Comparison of ENCODE assay signal across 9 cellular contexts in genomic region chr18:23586249-23587196, GRCh38. TPM values are rescaled to one million over a fixed set of nuclear protein-coding genes. Genes with fewer than 3 reads are reported as not detected.
DNase-seq lines count a peak whose midpoint lies in the region; ATAC-seq, FAIRE-seq and TF ChIP-seq lines count a peak whose summit lies in the region.
"Had no signal": no experiment of that assay in that cellular context is flagged by ENCODE, and none has a peak within 500 bp of the region (broad histone marks: within the 10 kb centered on the region; RNA-seq: fewer than 3 reads in every experiment).

NPC1 (minus strand) TSS chr18:23586506; CDS start chr18:23586343, 163 bp downstream.

- TF ChIP-seq CTCF in WI38 (IDR thresholded peaks at IDR 0.05; ENCODE audit: low read depth, low read length) (peak; percentile 82), bronchial epithelial cell (IDR thresholded peaks at IDR 0.05; ENCODE audit: insufficient read depth, low read length, severe bottlenecking) (peak; percentile 87), spleen (IDR thresholded peaks at IDR 0.05 in 8 of 11, conservative IDR thresholded peaks at IDR 0.05 in 3 of 11) (peak; percentile 82 to 99 (median 98))

- no peaks in the 10 kb centered on the region for H3K9me3 ChIP-seq in spleen

- peaks cover 13 to 55% (median 35%) of the 10 kb centered on the region in 6 donors for H3K4me1 ChIP-seq in spleen

- no peaks in the 10 kb centered on the region for H3K9me3 Mint-ChIP-seq in immature natural killer cell

- intact Hi-C loops in spleen (cut with DNase I; ENCODE audit: low total_unique reads) = loop anchor here (5.0 kb wide), 2 partner anchors 69 to 84 kb away; partner anchors contain the start of gene RMC1

- H3K4me1 Mint-ChIP-seq in immature natural killer cell = peaks cover 46 to 49% of the 10 kb centered on the region in 2 donors

- peaks cover 4 to 6% (median 4%) of the 10 kb centered on the region in 3 donors for H3K36me3 Mint-ChIP-seq in immature natural killer cell

- WGBS in spleen, 5 donors = 0 to 1% (median 1%) methylated on average over 40 to 95 of the region's 95 CpGs

- no peaks in the 10 kb centered on the region for H3K27me3 ChIP-seq in bronchial epithelial cell (ENCODE audit: control insufficient read depth, insufficient read depth, low read length)
- peaks cover 0 to 5% (median 0%) of the 10 kb centered on the region in 7 donors for H3K27me3 ChIP-seq in spleen (replicated peaks in 1 of 7)

- peak within 1 kb of the TSS; percentile 97 to 100 (median 99) for H3K27ac ChIP-seq in spleen

- TF ChIP-seq POLR2A in spleen (IDR thresholded peaks at IDR 0.05) = peak; percentile 25 to 79 (median 71)

- peak; percentile 62 for ATAC-seq in GM18870 (IDR thresholded peaks at IDR 0.05; ENCODE audit: unreplicated experiment)
- peak; percentile 93 for ATAC-seq in HG03135 (IDR thresholded peaks at IDR 0.05; ENCODE audit: unreplicated experiment)

- H3K27me3 Mint-ChIP-seq in immature natural killer cell (ENCODE audit: low read depth in 3 of 3) = peaks cover 5 to 21% (median 19%) of the 10 kb centered on the region in 3 donors

- FAIRE-seq in bronchial epithelial cell (lab: Jason Lieb, UNC) = no peak
- FAIRE-seq: colon had no signal

- DNase-seq in AG08395 (ENCODE audit: low spot score) = peak; percentile 93
- DNase-seq in NCI-H2227 (lab: John Stamatoyannopoulos, UW; ENCODE audit: unreplicated experiment) = peak; percentile 95
- DNase-seq in bronchial epithelial cell (ENCODE audit: low read depth) = peak; percentile 91
- peak; percentile 94 to 95 (median 95) for DNase-seq in immature natural killer cell
- DNase-seq in spleen = peak; percentile 99

- no peaks in the 10 kb centered on the region for H3K36me3 ChIP-seq in bronchial epithelial cell (ENCODE audit: control insufficient read depth, insufficient read depth, low read length)
- H3K36me3 ChIP-seq in spleen = peaks cover 0 to 5% (median 0%) of the 10 kb centered on the region in 6 donors

- peak within 1 kb of the TSS; percentile 94 to 98 (median 96) for H3K27ac Mint-ChIP-seq in immature natural killer cell

- H3K4me3 ChIP-seq in WI38 (ENCODE audit: low read depth, low read length) (peak within 1 kb of the TSS; percentile 87), bronchial epithelial cell (ENCODE audit: low read depth, low read length) (peak within 1 kb of the TSS; percentile 73), spleen (peak within 1 kb of the TSS; percentile 64 to 96 (median 88))

- peak within 1 kb of the TSS; percentile 94 to 100 (median 96) for H3K4me3 Mint-ChIP-seq in immature natural killer cell

RNA-seq across cellular contexts. Expression of gene NPC1, which starts in this region (rescaled TPM):
- 78.3 and 100 TPM in 2 replicates for total RNA-seq in bronchial epithelial cell
- polyA plus RNA-seq in immature natural killer cell = 10 to 100 TPM; 25.1 to 83.2 (median 47.2) TPM
- 10 to 100 TPM; 47.2 to 84.2 (median 68.9) TPM for total RNA-seq in spleen
- 10 to 100 TPM in 2 of 3 donors, 1 to 10 TPM in 1; 8.1 to 13.3 (median 11.2) TPM for polyA plus RNA-seq in spleen

Comparison
In these comparisons a context has a peak if more than half of its experiments do, and no peak if none do; other contexts are left out.
1. Peak in every context shown above with its lines: DNase-seq, ATAC-seq, H3K4me3 ChIP-seq and H3K27ac ChIP-seq.